In genomic region chr3:31615071-31615875, GRCh38 we compare ENCODE assay signal across 28 cellular contexts.
DNase-seq lines count a peak whose midpoint lies in the region; ATAC-seq, FAIRE-seq and TF ChIP-seq lines count a peak whose summit lies in the region.
"Had no signal": no experiment of that assay in that cellular context is flagged by ENCODE, and none has a peak within 500 bp of the region (broad histone marks: within the 10 kb centered on the region; RNA-seq: fewer than 3 reads in every experiment).

No MANE protein-coding gene starts in this region.

- no peaks in the 10 kb centered on the region for H3K9me3 Mint-ChIP-seq in HFFc6
- H3K9me3 Mint-ChIP-seq: effector memory CD8-positive, alpha-beta T cell; memory B cell had no signal

- no peak overlapping the region for H3K4me3 ChIP-seq in A549
- H3K4me3 ChIP-seq: colonic mucosa, esophagus muscularis mucosa, HAP-1, neural progenitor cell, right atrium auricular region, SK-N-MC, tibial nerve had no signal

- no peak overlapping the region for H3K27ac Mint-ChIP-seq in HFFc6
- H3K27ac Mint-ChIP-seq: memory B cell, neural progenitor cell had no signal

- TF ChIP-seq CTCF in A549 (IDR thresholded peaks at IDR 0.05): no peak
- no peak for TF ChIP-seq CTCF in HFFc6 (IDR thresholded peaks at IDR 0.05)

- no peak overlapping the region for H3K4me3 Mint-ChIP-seq in HFFc6
- H3K4me3 Mint-ChIP-seq: effector memory CD8-positive, alpha-beta T cell; memory B cell; neural progenitor cell; T-helper 17 cell had no signal

- DNase-seq in NCI-H345 (lab: John Stamatoyannopoulos, UW) (peak; percentile 1), NCI-H345 treated with DMSO at 0.1 percent for 48 hours (lab: John Stamatoyannopoulos, UW; ENCODE audit: unreplicated experiment) (no peak), A549 (ENCODE audit: low read depth in 1 of 2, low spot score in 1 of 2) (no peak), NCI-H146 treated with DMSO at 0.1 percent for 48 hours (lab: John Stamatoyannopoulos, UW; ENCODE audit: unreplicated experiment) (peak; percentile 59), dermis blood vessel endothelial cell (peak; percentile 20), HFFc6 (no peak), SW480 (ENCODE audit: low spot score) (no peak), HTR-8/SVneo (ENCODE audit: insufficient read length, low spot score) (no peak)
- DNase-seq: activated CD4-positive, alpha-beta T cell treated with anti-CD3 and anti-CD28 coated beads for 4 hours; activated CD8-positive, alpha-beta memory T cell treated with anti-CD3 and anti-CD28 coated beads for 24 hours; activated naive CD4-positive, alpha-beta T cell; activated T-cell treated with anti-CD3 and anti-CD28 coated beads, Interleukin-2, amount 50 U/mL, for 1 hour; amygdala; colonic mucosa; DMS79 treated with DMSO at 0.1 percent for 48 hours; effector memory CD8-positive, alpha-beta T cell; foreskin melanocyte; left cardiac atrium; NCI-H2171; NCI-H526 treated with DMSO at 0.1 percent for 48 hours; T-helper 17 cell had no signal

- no peak for TF ChIP-seq EP300 in A549 (IDR thresholded peaks at IDR 0.05)

- no peaks in the 10 kb centered on the region for H3K36me3 Mint-ChIP-seq in HFFc6 (ENCODE audit: low read depth)

- H3K9me3 ChIP-seq in A549: no peaks in the 10 kb centered on the region
- H3K9me3 ChIP-seq: colonic mucosa, esophagus muscularis mucosa, HAP-1, right atrium auricular region, tibial nerve had no signal

- no peak for TF ChIP-seq POLR2A in A549 (IDR thresholded peaks at IDR 0.05; ENCODE audit: low read length)

- CTCF ChIA-PET in A549 (lab: Yijun Ruan, JAX): no interaction called here

- H3K4me1 Mint-ChIP-seq in HFFc6 (ENCODE audit: low read depth): peaks cover 28% of the 10 kb centered on the region
- H3K4me1 Mint-ChIP-seq: neural progenitor cell had no signal

- H3K27me3 Mint-ChIP-seq in HFFc6 (ENCODE audit: insufficient read depth): no peaks in the 10 kb centered on the region; the same call in 1 of the 2 replicates
- H3K27me3 Mint-ChIP-seq: effector memory CD8-positive, alpha-beta T cell; memory B cell; T-helper 17 cell had no signal

- peak overlapping the region; percentile 8; the same call in 1 of the 3 replicates for H3K4me2 ChIP-seq in A549
- H3K4me2 ChIP-seq: neural progenitor cell had no signal

- POLR2A ChIA-PET in A549 (lab: Yijun Ruan, JAX): no interaction called here

- H3K4me1 ChIP-seq in A549: peaks cover 23% of the 10 kb centered on the region
- H3K4me1 ChIP-seq: colonic mucosa, right atrium auricular region, tibial nerve had no signal

- no peak for ATAC-seq in A549
- ATAC-seq: effector memory CD8-positive, alpha-beta T cell; left cardiac atrium; T-helper 17 cell had no signal

- FAIRE-seq in A549 (lab: Jason Lieb, UNC): peak; percentile 49
- no peak for FAIRE-seq in HTR-8/SVneo (lab: Jason Lieb, UNC)

- no peak overlapping the region for H3K27ac ChIP-seq in A549
- H3K27ac ChIP-seq: colonic mucosa, esophagus muscularis mucosa, neural progenitor cell, right atrium auricular region, SK-N-MC, tibial nerve had no signal

- WGBS in A549 (ENCODE audit: missing lambda C conversion rate): 79% methylated on average over 4 of the region's 4 CpGs

- no peak for TF ChIP-seq RAD21 in A549 (conservative IDR thresholded peaks at IDR 0.05 in 1 of 2, IDR thresholded peaks at IDR 0.05 in 1 of 2)

TF ChIP-seq in A549, 52 proteins besides CTCF, POLR2A, EP300 and RAD21:
- TF ChIP-seq PHF8 (IDR thresholded peaks at IDR 0.05; ENCODE audit: borderline replicate concordance, low read depth) (no peak), USF2 (IDR thresholded peaks at IDR 0.05) (no peak), HDAC2 (IDR thresholded peaks at IDR 0.05) (no peak), ATOH8 (CRISPR knock-in tag; IDR thresholded peaks at IDR 0.05; ENCODE audit: low read depth) (no peak), SMC3 (IDR thresholded peaks at IDR 0.05) (no peak), ZNF302 (CRISPR knock-in tag; IDR thresholded peaks at IDR 0.05) (no peak), FOXS1 (CRISPR knock-in tag; IDR thresholded peaks at IDR 0.05) (no peak), MAFK (IDR thresholded peaks at IDR 0.05; ENCODE audit: partially characterized antibody) (no peak), EHMT2 (IDR thresholded peaks at IDR 0.05; ENCODE audit: low read depth) (no peak), RARB (CRISPR knock-in tag; IDR thresholded peaks at IDR 0.05) (no peak), PBX3 (IDR thresholded peaks at IDR 0.05) (no peak), KDM1A (IDR thresholded peaks at IDR 0.05; ENCODE audit: low read depth) (no peak), BCL3 (IDR thresholded peaks at IDR 0.05) (no peak), REST (IDR thresholded peaks at IDR 0.05) (no peak), TP53 (CRISPR knock-in tag; IDR thresholded peaks at IDR 0.05) (no peak), CHD4 (IDR thresholded peaks at IDR 0.05; ENCODE audit: borderline replicate concordance) (no peak), HEYL (CRISPR knock-in tag; IDR thresholded peaks at IDR 0.05) (no peak)

Comparison
In these comparisons a context has a peak if more than half of its experiments do, and no peak if none do; other contexts are left out.
1. DNase-seq: peak in NCI-H345 (single experiment), NCI-H146 treated with DMSO at 0.1 percent for 48 hours (single experiment) and dermis blood vessel endothelial cell (single experiment); none in NCI-H345 treated with DMSO at 0.1 percent for 48 hours (single experiment), A549 (0 of 2), HFFc6 (single experiment), SW480 (single experiment) and HTR-8/SVneo (single experiment).